26 cellular contexts compared by ENCODE assay signal in genomic region chr18:61754039-61754583, GRCh38.
DNase-seq lines count a peak whose midpoint lies in the region; ATAC-seq, FAIRE-seq and TF ChIP-seq lines count a peak whose summit lies in the region.
"Had no signal": no experiment of that assay in that cellular context is flagged by ENCODE, and none has a peak within 500 bp of the region (broad histone marks: within the 10 kb centered on the region; RNA-seq: fewer than 3 reads in every experiment).

No MANE protein-coding gene starts in this region.

- no peaks in the 10 kb centered on the region; a peak in 1 of 22 replicates for H3K9me3 ChIP-seq in BLaER1 treated with 17β-estradiol and CSF1 and Interleukin-3, amounts not matched to agents 10 nM and 100 nM (replicated peaks in 1 of 11)
- H3K9me3 ChIP-seq in GM12878 (replicated peaks; ENCODE audit: control insufficient read depth, insufficient read depth, low read length), result no peaks in the 10 kb centered on the region
- H3K9me3 ChIP-seq in mucosa of descending colon, result no peaks in the 10 kb centered on the region
- H3K9me3 ChIP-seq: A549, SJSA1 had no signal

- no peaks in the 10 kb centered on the region for H3K79me2 ChIP-seq in GM12878 (ENCODE audit: control insufficient read depth, insufficient read depth, low read length)

- no peak for TF ChIP-seq POLR2A in GM12878 (IDR thresholded peaks at IDR 0.05; ENCODE audit: low read depth, low read length)

- peaks cover 0 to 30% (median 24%) of the 10 kb centered on the region in 10 experiments; a peak in 15 of 20 replicates for H3K4me1 ChIP-seq in BLaER1 treated with 17β-estradiol and CSF1 and Interleukin-3, amounts not matched to agents 10 nM and 100 nM
- H3K4me1 ChIP-seq in GM12878 (ENCODE audit: control insufficient read depth, insufficient read depth, low read length) (no peaks in the 10 kb centered on the region), mucosa of descending colon (ENCODE audit: low read depth) (peaks cover 9% of the 10 kb centered on the region)
- H3K4me1 ChIP-seq: A549 had no signal

- no peaks in the 10 kb centered on the region for H4K20me1 ChIP-seq in BLaER1 treated with 17β-estradiol and CSF1 and Interleukin-3, amounts not matched to agents 10 nM and 100 nM
- H4K20me1 ChIP-seq in GM12878 (ENCODE audit: control insufficient read depth, insufficient read depth), result no peaks in the 10 kb centered on the region

- 4% methylated on average over 5 of the region's 5 CpGs for WGBS in GM12878 (ENCODE audit: insufficient coverage, insufficient replicate concordance, low lambda C conversion rate, missing lambda C conversion rate)

- TF ChIP-seq CTCF in GM12878 (IDR thresholded peaks at IDR 0.05 in 2 of 3, conservative IDR thresholded peaks at IDR 0.05 in 1 of 3; ENCODE audit: control insufficient read depth in 2 of 3, extremely low read depth in 1 of 3, insufficient read depth in 1 of 3, low read depth in 3 of 3, low read length in 3 of 3) (no peak), mucosa of descending colon (IDR thresholded peaks at IDR 0.05) (no peak)

- SMC1A ChIA-PET in GM12878 (lab: Charles Lee; ENCODE audit: uncharacterized antibody, unreplicated experiment), result interaction anchor here (0.7 to 1.0 kb wide), 2 partner anchors 129 to 152 kb away, joined by 3 to 4 read pairs; no protein-coding TSS in a partner anchor

- TF ChIP-seq RAD21 in GM12878 (IDR thresholded peaks at IDR 0.05; ENCODE audit: insufficient read depth, low read depth, low read length), result no peak

- H3K4me3 ChIP-seq in BLaER1 treated with 17β-estradiol and CSF1 and Interleukin-3, amounts not matched to agents 10 nM and 100 nM, result no peak overlapping the region
- H3K4me3 ChIP-seq in GM12878, result no peak overlapping the region
- no peak overlapping the region for H3K4me3 ChIP-seq in mucosa of descending colon
- H3K4me3 ChIP-seq: A549, SJSA1 had no signal

- intact Hi-C loops in GM12878 (cut with micrococcal nuclease; ENCODE audit: unreplicated experiment), result no loop called here
- intact Hi-C loops in mucosa of descending colon (cut with DNase I, micrococcal nuclease), result no loop called here

- POLR2A ChIA-PET in GM12878 (lab: Charles Lee), result no interaction called here

- DNase-seq in NCI-H82 (lab: John Stamatoyannopoulos, UW) (peak; percentile 80), GM12878 (ENCODE audit: low read depth, low spot score) (no peak), mucosa of descending colon (no peak), inferior parietal cortex (ENCODE audit: extremely low spot score) (no peak), GOT3 (lab: John Stamatoyannopoulos, UW) (no peak)
- DNase-seq: CD4-positive, CD25-positive, alpha-beta regulatory T cell; COR-L47; DMS 273 treated with DMSO at 0.1 percent for 48 hours; GDM1; KG1; NCI-H1092 treated with DMSO at 0.1 percent for 48 hours; NCI-H1436 treated with DMSO at 0.1 percent for 48 hours; NCI-H2029 treated with DMSO at 0.1 percent for 48 hours; NCI-H345; NCI-H524; NCI-H774; OCI-M1; SW 1271 had no signal

- FAIRE-seq in GM12878 (lab: Jason Lieb, UNC), result no peak
- FAIRE-seq: A549, GM19239, H1, RCC 7860 had no signal

- TF ChIP-seq EP300 in GM12878 (IDR thresholded peaks at IDR 0.05; ENCODE audit: borderline replicate concordance in 1 of 2, control insufficient read depth in 1 of 2, low read depth in 2 of 2, low read length in 2 of 2), result no peak

- CTCF ChIA-PET in GM12878 (lab: Yijun Ruan, JAX), result no interaction called here

- no peaks in the 10 kb centered on the region for H3K36me3 ChIP-seq in BLaER1 treated with 17β-estradiol and CSF1 and Interleukin-3, amounts not matched to agents 10 nM and 100 nM
- H3K36me3 ChIP-seq in GM12878 (ENCODE audit: control insufficient read depth in 2 of 2, insufficient read depth in 2 of 2, low read length in 1 of 2) (no peaks in the 10 kb centered on the region), mucosa of descending colon (ENCODE audit: low read depth) (no peaks in the 10 kb centered on the region)
- H3K36me3 ChIP-seq: SJSA1 had no signal

- H3K27me3 ChIP-seq in BLaER1 treated with 17β-estradiol and CSF1 and Interleukin-3, amounts not matched to agents 10 nM and 100 nM, result peaks cover 0 to 17% (median 0%) of the 10 kb centered on the region in 11 experiments; a peak in 4 of 22 replicates
- no peaks in the 10 kb centered on the region for H3K27me3 ChIP-seq in GM12878 (replicated peaks in 1 of 2; ENCODE audit: control insufficient read depth in 2 of 2, insufficient read depth in 2 of 2, low read length in 1 of 2)
- H3K27me3 ChIP-seq: SJSA1 had no signal

- ATAC-seq in GM12878 (no peak), mucosa of descending colon (peak; percentile 33), HG03025 (IDR thresholded peaks at IDR 0.05; ENCODE audit: low FRiP score, unreplicated experiment) (no peak), HG03565 (IDR thresholded peaks at IDR 0.05; ENCODE audit: unreplicated experiment) (no peak)
- ATAC-seq: A549 had no signal

- in situ Hi-C loops in GM12878 (cut with MboI), result no loop called here

- RAD21 ChIA-PET in GM12878 (lab: Charles Lee; ENCODE audit: unreplicated experiment), result no interaction called here

- peak overlapping the region in 8 of 11 experiments; percentile 24 to 66 (median 42); a peak in 13 of 22 replicates for H3K4me2 ChIP-seq in BLaER1 treated with 17β-estradiol and CSF1 and Interleukin-3, amounts not matched to agents 10 nM and 100 nM
- H3K4me2 ChIP-seq in GM12878 (ENCODE audit: control insufficient read depth, insufficient read depth), result no peak overlapping the region
- H3K4me2 ChIP-seq: A549 had no signal

- no peak overlapping the region for H2AFZ ChIP-seq in GM12878 (ENCODE audit: control insufficient read depth, low read depth, low read length)

- BruUV-seq in GM12878 (replicated peaks; lab: Mats Ljungman, UMichigan), result no TSS peak

- H3K27ac ChIP-seq in BLaER1 treated with 17β-estradiol and CSF1 and Interleukin-3, amounts not matched to agents 10 nM and 100 nM, result no peak overlapping the region
- no peak overlapping the region for H3K27ac ChIP-seq in GM12878 (ENCODE audit: control insufficient read depth, insufficient read depth)
- H3K27ac ChIP-seq: A549, SJSA1 had no signal

- no peak overlapping the region for H3K9ac ChIP-seq in BLaER1 treated with 17β-estradiol and CSF1 and Interleukin-3, amounts not matched to agents 10 nM and 100 nM
- no peak overlapping the region for H3K9ac ChIP-seq in GM12878 (ENCODE audit: control insufficient read depth, insufficient read depth, low read length)

TF ChIP-seq in GM12878, 131 proteins besides CTCF, POLR2A, EP300 and RAD21:
- TF ChIP-seq RAD51 (IDR thresholded peaks at IDR 0.05) (peak; percentile 58; the same call in 1 of the 2 replicates), GABPA (IDR thresholded peaks at IDR 0.05; ENCODE audit: low read depth) (no peak)
